In genomic region chr5:11525020-11525419, GRCh38 we compare ENCODE assay signal across 32 cellular contexts.
DNase-seq lines count a peak whose midpoint lies in the region; TF ChIP-seq lines count a peak whose summit lies in the region.
"Had no signal": no experiment of that assay in that cellular context is flagged by ENCODE, and none has a peak within 500 bp of the region (broad histone marks: within the 10 kb centered on the region; RNA-seq: fewer than 3 reads in every experiment).

No MANE protein-coding gene starts in this region.

- TF ChIP-seq EP300 in neural cell (conservative IDR thresholded peaks at IDR 0.05; ENCODE audit: poor library complexity, severe bottlenecking), result no peak

- intact Hi-C loops in colonic mucosa (cut with DNase I), result no loop called here

- no peak for DNase-seq in SK-N-MC (ENCODE audit: low read depth, low spot score)
- no peak for DNase-seq in endodermal cell
- DNase-seq in ACHN, result no peak
- DNase-seq in activated naive CD4-positive, alpha-beta T cell treated with anti-CD3 and anti-CD28 coated beads, Interleukin-2, amount 10 ng/mL, durations not matched to agents 7 days and 5 days, result no peak
- no peak for DNase-seq in ecto neural progenitor cell (ENCODE audit: low spot score)
- DNase-seq in colonic mucosa, result no peak
- DNase-seq: 8988T; activated CD4-positive, alpha-beta memory T cell treated with anti-CD3 and anti-CD28 coated beads, Interleukin-2, amount 10 ng/mL, durations not matched to agents 7 days and 5 days; activated CD8-positive, alpha-beta memory T cell treated with anti-CD3 and anti-CD28 coated beads, Interleukin-2, amount 50 U/mL, for 4 hours; activated naive CD4-positive, alpha-beta T cell; DMS79; effector memory CD4-positive, alpha-beta T cell; erythroblast; GDM1; GOT3; mucosa of descending colon; natural killer cell; NCI-H1092; NCI-H1694; ovary; Peyer's patch; SHP77; small intestine; stimulated activated naive B cell treated with anti-CD40 and anti-IgM and Interleukin-4, amounts not matched to agents 10 μg/mL and 1 μg/mL and 100 μg/mL, for 72 hours; testis; uterus had no signal

- peaks cover 17% of the 10 kb centered on the region for H3K4me1 Mint-ChIP-seq in endodermal cell
- no peaks in the 10 kb centered on the region for H3K4me1 Mint-ChIP-seq in activated naive CD4-positive, alpha-beta T cell treated with anti-CD3 and anti-CD28 coated beads, Interleukin-2, amount 10 ng/mL, durations not matched to agents 7 days and 5 days
- H3K4me1 Mint-ChIP-seq: activated CD4-positive, alpha-beta memory T cell treated with anti-CD3 and anti-CD28 coated beads, Interleukin-2, amount 10 ng/mL, durations not matched to agents 7 days and 5 days; CD14-positive monocyte; stimulated activated naive B cell treated with anti-CD40 and anti-IgM and Interleukin-4, amounts not matched to agents 10 μg/mL and 1 μg/mL and 100 μg/mL, for 72 hours had no signal

- H3K4me3 ChIP-seq in BLaER1, result no peak overlapping the region
- 0 out of 2 replicates have a peak overlapping the region, but pooled peaks have one; percentile 18 for H3K4me3 ChIP-seq in SK-N-MC
- H3K4me3 ChIP-seq in endodermal cell (ENCODE audit: low read length), result no peak overlapping the region
- H3K4me3 ChIP-seq in neural cell (ENCODE audit: low read length), result no peak overlapping the region
- no peak overlapping the region for H3K4me3 ChIP-seq in colonic mucosa
- H3K4me3 ChIP-seq: K562, lung, mucosa of descending colon, ovary, Peyer's patch, testis, uterus had no signal

- no peaks in the 10 kb centered on the region for H3K36me3 Mint-ChIP-seq in endodermal cell (ENCODE audit: low read depth)
- H3K36me3 Mint-ChIP-seq in activated naive CD4-positive, alpha-beta T cell treated with anti-CD3 and anti-CD28 coated beads, Interleukin-2, amount 10 ng/mL, durations not matched to agents 7 days and 5 days, result no peaks in the 10 kb centered on the region
- H3K36me3 Mint-ChIP-seq: CD14-positive monocyte; natural killer cell; stimulated activated naive B cell treated with anti-CD40 and anti-IgM and Interleukin-4, amounts not matched to agents 10 μg/mL and 1 μg/mL and 100 μg/mL, for 72 hours had no signal

- H3K4me2 ChIP-seq in BLaER1, result peak overlapping the region; percentile 52
- H3K4me2 ChIP-seq in neural cell (ENCODE audit: low read length), result peak overlapping the region; percentile 26

- CTCF ChIA-PET in activated naive CD4-positive, alpha-beta T cell treated with anti-CD3 and anti-CD28 coated beads, Interleukin-2, amount 10 ng/mL, durations not matched to agents 7 days and 5 days (lab: Charles Lee), result no interaction called here

- in situ Hi-C loops in ACHN (cut with HindIII; ENCODE audit: low pct_ligation_motif_present, low pct_unique_long_range_greater_than_20kb, low sequenced_read_pairs), result no loop called here

- WGBS in endodermal cell (ENCODE audit: insufficient coverage in 1 of 2, insufficient read length in 1 of 2), 2 experiments, result 50 to 84% methylated on average over 1 to 2 of the region's 2 CpGs

- H3K27ac ChIP-seq in BLaER1 (no peak overlapping the region), SK-N-MC (peak overlapping the region; percentile 33; the same call in 1 of the 2 replicates), endodermal cell (ENCODE audit: low read depth, low read length) (peak overlapping the region; percentile 99), neural cell (ENCODE audit: low read length) (no peak overlapping the region), colonic mucosa (no peak overlapping the region)
- H3K27ac ChIP-seq: ovary, Peyer's patch, testis, uterus had no signal

- H3K9me2 ChIP-seq in neural cell (ENCODE audit: insufficient read depth, low read length), result no peaks in the 10 kb centered on the region

- H3K27me3 Mint-ChIP-seq in endodermal cell (ENCODE audit: insufficient read depth), result no peaks in the 10 kb centered on the region
- no peaks in the 10 kb centered on the region for H3K27me3 Mint-ChIP-seq in activated naive CD4-positive, alpha-beta T cell treated with anti-CD3 and anti-CD28 coated beads, Interleukin-2, amount 10 ng/mL, durations not matched to agents 7 days and 5 days
- H3K27me3 Mint-ChIP-seq: activated CD4-positive, alpha-beta memory T cell treated with anti-CD3 and anti-CD28 coated beads, Interleukin-2, amount 10 ng/mL, durations not matched to agents 7 days and 5 days; stimulated activated naive B cell treated with anti-CD40 and anti-IgM and Interleukin-4, amounts not matched to agents 10 μg/mL and 1 μg/mL and 100 μg/mL, for 72 hours had no signal

- TF ChIP-seq CTCF in endodermal cell (conservative IDR thresholded peaks at IDR 0.05), result no peak
- no peak for TF ChIP-seq CTCF in neural cell (IDR thresholded peaks at IDR 0.05; ENCODE audit: poor library complexity, severe bottlenecking)
- TF ChIP-seq CTCF in colonic mucosa (IDR thresholded peaks at IDR 0.05), result no peak

- H3K4me3 Mint-ChIP-seq in endodermal cell, result no peak overlapping the region
- no peak overlapping the region for H3K4me3 Mint-ChIP-seq in activated naive CD4-positive, alpha-beta T cell treated with anti-CD3 and anti-CD28 coated beads, Interleukin-2, amount 10 ng/mL, durations not matched to agents 7 days and 5 days
- H3K4me3 Mint-ChIP-seq: activated CD4-positive, alpha-beta memory T cell treated with anti-CD3 and anti-CD28 coated beads, Interleukin-2, amount 10 ng/mL, durations not matched to agents 7 days and 5 days; CD14-positive monocyte; natural killer cell; stimulated activated naive B cell treated with anti-CD40 and anti-IgM and Interleukin-4, amounts not matched to agents 10 μg/mL and 1 μg/mL and 100 μg/mL, for 72 hours; T-helper 2 cell treated with Interferon-gamma antibody and Interleukin-4, amounts not matched to agents 5 μg/mL and 100 μg/mL, for 36 hours had no signal

- peaks cover 17% of the 10 kb centered on the region for H3K4me1 ChIP-seq in BLaER1
- H3K4me1 ChIP-seq in endodermal cell (ENCODE audit: control insufficient read depth, insufficient read depth, low read length), result no peaks in the 10 kb centered on the region
- H3K4me1 ChIP-seq in colonic mucosa, result no peaks in the 10 kb centered on the region
- H3K4me1 ChIP-seq: Peyer's patch, testis, uterus had no signal

- H2AFZ ChIP-seq in neural cell (ENCODE audit: low read depth, low read length), result no peak overlapping the region

- H3K27me3 ChIP-seq in BLaER1 (no peaks in the 10 kb centered on the region), endodermal cell (ENCODE audit: control insufficient read depth, insufficient read depth, low read length, poor library complexity, severe bottlenecking) (no peaks in the 10 kb centered on the region), neural cell (ENCODE audit: insufficient read depth, low read depth, low read length) (no peaks in the 10 kb centered on the region), colonic mucosa (no peaks in the 10 kb centered on the region)
- H3K27me3 ChIP-seq: ovary, Peyer's patch, testis, uterus had no signal

- H4K20me1 ChIP-seq in BLaER1 (no peaks in the 10 kb centered on the region), neural cell (ENCODE audit: insufficient read depth) (no peaks in the 10 kb centered on the region)

- no peaks in the 10 kb centered on the region for H3F3A ChIP-seq in neural cell (ENCODE audit: insufficient read depth, low read length, poor library complexity, severe bottlenecking)

- H3K9ac ChIP-seq in BLaER1 (no peak overlapping the region), SK-N-MC (ENCODE audit: insufficient read length) (no peak overlapping the region), endodermal cell (ENCODE audit: extremely low read depth, low read length, poor library complexity, severe bottlenecking) (no peak overlapping the region), neural cell (ENCODE audit: low read length) (no peak overlapping the region), colonic mucosa (ENCODE audit: low read depth in 2 of 2, low read length in 2 of 2) (no peak overlapping the region)

- H3K27ac Mint-ChIP-seq in endodermal cell, result no peak overlapping the region
- no peak overlapping the region for H3K27ac Mint-ChIP-seq in activated naive CD4-positive, alpha-beta T cell treated with anti-CD3 and anti-CD28 coated beads, Interleukin-2, amount 10 ng/mL, durations not matched to agents 7 days and 5 days
- H3K27ac Mint-ChIP-seq: activated CD4-positive, alpha-beta memory T cell treated with anti-CD3 and anti-CD28 coated beads, Interleukin-2, amount 10 ng/mL, durations not matched to agents 7 days and 5 days; CD14-positive monocyte; natural killer cell; stimulated activated naive B cell treated with anti-CD40 and anti-IgM and Interleukin-4, amounts not matched to agents 10 μg/mL and 1 μg/mL and 100 μg/mL, for 72 hours; T-helper 2 cell treated with Interferon-gamma antibody and Interleukin-4, amounts not matched to agents 5 μg/mL and 100 μg/mL, for 36 hours had no signal

- H3K9me3 ChIP-seq in BLaER1 (no peaks in the 10 kb centered on the region), SK-N-MC (ENCODE audit: low read depth, low read length) (no peaks in the 10 kb centered on the region), endodermal cell (ENCODE audit: control insufficient read depth, low read length) (no peaks in the 10 kb centered on the region), neural cell (ENCODE audit: low read length) (no peaks in the 10 kb centered on the region), colonic mucosa (no peaks in the 10 kb centered on the region)
- H3K9me3 ChIP-seq: mucosa of descending colon, ovary, Peyer's patch, testis, uterus had no signal

- no peaks in the 10 kb centered on the region for H3K9me3 Mint-ChIP-seq in endodermal cell
- H3K9me3 Mint-ChIP-seq in activated naive CD4-positive, alpha-beta T cell treated with anti-CD3 and anti-CD28 coated beads, Interleukin-2, amount 10 ng/mL, durations not matched to agents 7 days and 5 days, result peaks cover 3% of the 10 kb centered on the region
- H3K9me3 Mint-ChIP-seq: natural killer cell; stimulated activated naive B cell treated with anti-CD40 and anti-IgM and Interleukin-4, amounts not matched to agents 10 μg/mL and 1 μg/mL and 100 μg/mL, for 72 hours; T-helper 2 cell treated with Interferon-gamma antibody and Interleukin-4, amounts not matched to agents 5 μg/mL and 100 μg/mL, for 36 hours had no signal

- TF ChIP-seq RAD21 in neural cell (conservative IDR thresholded peaks at IDR 0.05), result no peak

- H3K36me3 ChIP-seq in BLaER1, result no peaks in the 10 kb centered on the region
- no peaks in the 10 kb centered on the region for H3K36me3 ChIP-seq in SK-N-MC (ENCODE audit: insufficient read depth, low read length)
- H3K36me3 ChIP-seq in endodermal cell (ENCODE audit: control insufficient read depth, insufficient read depth, low read length), result no peaks in the 10 kb centered on the region
- no peaks in the 10 kb centered on the region for H3K36me3 ChIP-seq in neural cell (ENCODE audit: insufficient read depth, low read length)
- H3K36me3 ChIP-seq in colonic mucosa, result no peaks in the 10 kb centered on the region
- H3K36me3 ChIP-seq: ovary, Peyer's patch, uterus had no signal

- H3K79me2 ChIP-seq in neural cell (replicated peaks; ENCODE audit: insufficient read depth, low read length), result no peaks in the 10 kb centered on the region

TF ChIP-seq in neural cell, 6 proteins besides CTCF, POLR2A, EP300 and RAD21:
- no peak for TF ChIP-seq POLR2AphosphoS5 (IDR thresholded peaks at IDR 0.05)
- TF ChIP-seq MXI1 (conservative IDR thresholded peaks at IDR 0.05; ENCODE audit: poor library complexity, severe bottlenecking), result no peak

Comparison
In these comparisons a context has a peak if more than half of its experiments do, and no peak if none do; other contexts are left out.
1. H3K27ac ChIP-seq: peak in SK-N-MC (single experiment) and endodermal cell (single experiment); none in BLaER1 (single experiment), neural cell (single experiment) and colonic mucosa (single experiment).